17 cellular contexts compared by ENCODE assay signal in the genomic region with DNA sequence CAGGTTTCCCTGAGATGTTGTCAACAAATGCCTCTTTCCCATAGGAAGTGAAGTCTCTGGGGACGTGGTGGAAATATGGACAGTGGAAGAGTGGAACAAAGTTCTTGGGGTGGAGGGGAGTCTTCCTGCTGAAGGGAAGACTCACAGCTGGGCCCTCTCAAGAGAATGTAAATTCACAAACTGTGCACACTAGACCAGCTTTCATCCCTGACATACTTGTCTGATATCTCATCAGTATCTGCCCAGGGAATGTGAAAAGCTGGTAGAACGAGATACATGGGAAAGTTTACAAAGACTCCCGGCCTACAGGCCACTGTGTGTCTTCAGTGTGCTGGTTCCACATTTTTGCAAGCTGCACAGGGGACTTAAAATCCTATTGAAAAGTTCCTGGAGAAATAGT. TPM values are rescaled to one million over a fixed set of nuclear protein-coding genes. Genes with fewer than 3 reads are reported as not detected.
DNase-seq lines count a peak whose midpoint lies in the region; ATAC-seq and TF ChIP-seq lines count a peak whose summit lies in the region.
"Had no signal": no experiment of that assay in that cellular context is flagged by ENCODE, and none has a peak within 500 bp of the region (broad histone marks: within the 10 kb centered on the region; RNA-seq: fewer than 3 reads in every experiment).

No MANE protein-coding gene starts in this region.

- H2AK5ac ChIP-seq in mesenchymal stem cell (ENCODE audit: low read length, severe bottlenecking): no peak overlapping the region

- CTCF ChIA-PET in AG04449 (lab: Yijun Ruan, JAX): no interaction called here

- H2BK5ac ChIP-seq in mesenchymal stem cell (ENCODE audit: low read depth, low read length, poor library complexity, severe bottlenecking): no peak overlapping the region

- H3K9me3 ChIP-seq in mesenchymal stem cell (ENCODE audit: control insufficient read depth, low read length): peaks cover 15% of the 10 kb centered on the region
- H3K9me3 ChIP-seq: HAP-1 had no signal

- H2BK120ac ChIP-seq in mesenchymal stem cell (ENCODE audit: low read depth, low read length): no peak overlapping the region

- no peak overlapping the region for H3K23ac ChIP-seq in mesenchymal stem cell (ENCODE audit: low read length in 2 of 2)

- H3K4me2 ChIP-seq in mesenchymal stem cell (ENCODE audit: low read length, poor library complexity, severe bottlenecking): no peak overlapping the region

- DNase-seq in AG04449 (ENCODE audit: low read depth, low spot score) (peak; percentile 4), NCI-H226 (peak; percentile 49), epithelial cell of esophagus (ENCODE audit: low read depth) (peak; percentile 70), mesenchymal stem cell (peak; percentile 91), globus pallidus (ENCODE audit: low spot score) (no peak)
- no peak for DNase-seq in activated naive CD4-positive, alpha-beta T cell treated with Interleukin-2 at 50 U/mL for 16 hours
- DNase-seq: COR-L47, DMS53, NCI-H146, NCI-H446 treated with DMSO at 0.1 percent for 48 hours, NCI-H82, SHP77 treated with DMSO at 0.1 percent for 48 hours had no signal

- H3K27ac ChIP-seq in mesenchymal stem cell (ENCODE audit: low read length, poor library complexity, severe bottlenecking): no peak overlapping the region

- H3K4me3 ChIP-seq in AG04449 (ENCODE audit: low read depth, low read length) (no peak overlapping the region), epithelial cell of esophagus (ENCODE audit: low read length) (no peak overlapping the region), mesenchymal stem cell (ENCODE audit: insufficient read depth in 1 of 2, low read depth in 1 of 2, low read length in 2 of 2) (no peak overlapping the region)
- H3K4me3 ChIP-seq: HAP-1 had no signal

- no peaks in the 10 kb centered on the region for H3K27me3 ChIP-seq in mesenchymal stem cell (ENCODE audit: control insufficient read depth in 1 of 2, insufficient read depth in 1 of 2, low read length in 2 of 2)

- no peaks in the 10 kb centered on the region for H3K36me3 ChIP-seq in mesenchymal stem cell (ENCODE audit: control insufficient read depth in 1 of 2, insufficient read depth in 2 of 2, low read depth in 1 of 2, low read length in 2 of 2)
- H3K36me3 ChIP-seq: HAP-1 had no signal

- ATAC-seq in HG02588 (IDR thresholded peaks at IDR 0.05; ENCODE audit: unreplicated experiment) (no peak), GM19324 (IDR thresholded peaks at IDR 0.05; ENCODE audit: low FRiP score, unreplicated experiment) (no peak)

- H2AFZ ChIP-seq in mesenchymal stem cell (ENCODE audit: low read depth, low read length): no peak overlapping the region

- H2BK15ac ChIP-seq in mesenchymal stem cell (ENCODE audit: low read depth, poor library complexity, severe bottlenecking): no peak overlapping the region

- H4K91ac ChIP-seq in mesenchymal stem cell (ENCODE audit: low read length): no peak overlapping the region

- POLR2A ChIA-PET in AG04449 (lab: Yijun Ruan, JAX): no interaction called here

- no peak overlapping the region for H3K14ac ChIP-seq in mesenchymal stem cell (ENCODE audit: low read length in 2 of 2)

- H3K4me1 ChIP-seq in mesenchymal stem cell (ENCODE audit: control insufficient read depth, insufficient read depth, low read depth, low read length): no peaks in the 10 kb centered on the region
- H3K4me1 ChIP-seq: HAP-1 had no signal

- H2BK12ac ChIP-seq in mesenchymal stem cell (ENCODE audit: low read length in 2 of 2): peak overlapping the region in 1 of 2 experiments; percentile 59

- H3K9ac ChIP-seq in mesenchymal stem cell (ENCODE audit: low read length): no peak overlapping the region

- TF ChIP-seq CTCF in AG04449 (IDR thresholded peaks at IDR 0.05; ENCODE audit: insufficient read depth, low read length, missing control alignments) (no peak), epithelial cell of esophagus (IDR thresholded peaks at IDR 0.05; ENCODE audit: insufficient read depth, low read depth, low read length, missing control alignments) (no peak)

- H3K4ac ChIP-seq in mesenchymal stem cell (ENCODE audit: low read depth in 1 of 2, low read length in 2 of 2): no peak overlapping the region

- WGBS in mesenchymal stem cell: under 1% methylated on average over 3 of the region's 3 CpGs

- no peaks in the 10 kb centered on the region for H3K79me1 ChIP-seq in mesenchymal stem cell (replicated peaks; ENCODE audit: low read length, poor library complexity, severe bottlenecking)

- no peak overlapping the region for H3K18ac ChIP-seq in mesenchymal stem cell (ENCODE audit: low read depth in 1 of 2, low read length in 2 of 2)

- no peak overlapping the region for H4K8ac ChIP-seq in mesenchymal stem cell (ENCODE audit: low read length)

RNA-seq across cellular contexts. Expression of gene CCDC3, which starts 16.7 kb away (rescaled TPM):
- 138 TPM for polyA plus RNA-seq in mesenchymal stem cell (2013, experiment 1 of 2)
- 139 TPM for polyA plus RNA-seq in mesenchymal stem cell (2013, experiment 2 of 2)
- polyA plus RNA-seq: CD14-positive monocyte, IgD-negative memory B cell had no signal

Comparison
In these comparisons a context has a peak if more than half of its experiments do, and no peak if none do; other contexts are left out.
1. DNase-seq: peak in AG04449 (single experiment), NCI-H226 (single experiment), epithelial cell of esophagus (single experiment) and mesenchymal stem cell (single experiment); none in globus pallidus (single experiment) and activated naive CD4-positive, alpha-beta T cell treated with Interleukin-2 at 50 U/mL for 16 hours (single experiment).